Comparison of ENCODE assay signal across 9 cellular contexts in the genomic region with DNA sequence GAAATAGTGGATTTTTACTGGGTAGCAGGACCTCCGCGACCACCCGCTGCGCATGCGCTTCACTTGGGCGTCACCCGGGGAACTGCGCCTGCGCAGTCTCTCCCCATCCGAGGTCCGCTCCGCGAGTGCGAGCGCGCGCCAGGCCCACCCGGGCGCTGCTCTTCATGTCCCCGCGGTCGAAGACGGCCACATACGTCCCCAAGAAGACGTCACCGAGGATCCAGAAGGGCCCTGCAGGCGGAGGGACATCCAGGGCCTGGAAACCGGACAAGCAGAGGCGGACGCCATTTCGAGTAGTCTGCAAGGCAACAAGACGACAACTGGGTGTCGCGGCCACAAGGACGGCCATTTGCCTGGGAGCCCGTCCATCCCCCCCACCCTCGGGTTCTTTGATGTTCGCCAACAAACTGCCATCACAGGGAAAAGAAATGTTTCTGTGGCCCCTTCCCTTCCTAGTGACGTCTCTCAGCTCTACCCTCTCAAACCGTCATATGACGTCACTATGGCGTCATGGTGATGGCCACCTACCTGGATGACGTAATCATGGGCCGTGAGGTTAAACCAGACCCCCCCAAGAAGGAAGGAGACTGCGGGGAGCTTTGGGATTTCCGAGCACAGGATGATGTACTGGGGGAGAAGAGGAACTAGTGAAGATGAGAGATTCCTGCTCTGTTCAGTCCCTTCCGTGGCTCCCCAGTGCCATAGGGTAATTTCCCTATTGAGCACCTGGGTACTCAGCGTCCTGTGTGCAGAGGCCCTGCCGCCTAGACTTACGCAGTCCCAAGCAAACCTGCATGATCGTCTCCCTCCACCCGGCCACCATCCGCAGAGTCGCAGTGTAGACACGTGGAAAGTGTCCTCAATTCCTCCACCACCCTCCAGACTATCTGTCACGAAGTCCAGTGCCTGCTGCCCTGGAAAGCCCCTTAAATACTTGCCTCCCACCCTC. TPM values are rescaled to one million over a fixed set of nuclear protein-coding genes. Genes with fewer than 3 reads are reported as not detected.
DNase-seq lines count a peak whose midpoint lies in the region; ATAC-seq and TF ChIP-seq lines count a peak whose summit lies in the region.
"Had no signal": no experiment of that assay in that cellular context is flagged by ENCODE, and none has a peak within 500 bp of the region (broad histone marks: within the 10 kb centered on the region; RNA-seq: fewer than 3 reads in every experiment).

No MANE protein-coding gene starts in this region.

- no peak for TF ChIP-seq POLR2A in gastroesophageal sphincter (IDR thresholded peaks at IDR 0.05)

- peaks cover 51% of the 10 kb centered on the region for H3K4me1 Mint-ChIP-seq in activated T-helper 17 cell treated with anti-CD3 and anti-CD28 coated beads, Interleukin-2, amount 50 U/mL, for 72 hours
- no peaks in the 10 kb centered on the region for H3K4me1 Mint-ChIP-seq in mesothelial cell of epicardium

- H3K27ac ChIP-seq in gastroesophageal sphincter = peak overlapping the region in 3 of 4 donors; percentile 83 to 85 (median 85)
- H3K27ac ChIP-seq: SJSA1 had no signal

- no peaks in the 10 kb centered on the region for H3K9me3 Mint-ChIP-seq in activated T-helper 17 cell treated with anti-CD3 and anti-CD28 coated beads, Interleukin-2, amount 50 U/mL, for 72 hours
- no peaks in the 10 kb centered on the region for H3K9me3 Mint-ChIP-seq in mesothelial cell of epicardium

- 51% methylated on average over 19 of the region's 56 CpGs; no CpG with 5 or more reads in 1 of the 2 donors for WGBS in gastroesophageal sphincter (ENCODE audit: low coverage in 1 of 2), 2 donors

- H3K27me3 Mint-ChIP-seq in activated T-helper 17 cell treated with anti-CD3 and anti-CD28 coated beads, Interleukin-2, amount 50 U/mL, for 72 hours = no peaks in the 10 kb centered on the region
- H3K27me3 Mint-ChIP-seq in mesothelial cell of epicardium (ENCODE audit: low read depth) = no peaks in the 10 kb centered on the region

- no peak for ATAC-seq in activated T-helper 17 cell treated with anti-CD3 and anti-CD28 coated beads, Interleukin-2, amount 50 U/mL, for 72 hours (replicated peaks)
- peak; percentile 38 for ATAC-seq in gastroesophageal sphincter
- ATAC-seq in HG02973 (IDR thresholded peaks at IDR 0.05; ENCODE audit: unreplicated experiment) = no peak

- peak; percentile 91 for DNase-seq in GM12865 (ENCODE audit: low read depth)
- peak; percentile 88 for DNase-seq in NCI-H748 (lab: John Stamatoyannopoulos, UW; ENCODE audit: unreplicated experiment)
- DNase-seq in skeletal muscle cell (ENCODE audit: low read depth) = no peak
- no peak for DNase-seq in SW480 (ENCODE audit: low spot score)
- DNase-seq in mesothelial cell of epicardium (ENCODE audit: low spot score in 2 of 2, unreplicated experiment in 2 of 2) = no peak

- H3K27me3 ChIP-seq in gastroesophageal sphincter = peaks cover 24% of the 10 kb centered on the region

- H3K36me3 ChIP-seq in gastroesophageal sphincter = no peaks in the 10 kb centered on the region
- H3K36me3 ChIP-seq: SJSA1 had no signal

- no peak for TF ChIP-seq EP300 in gastroesophageal sphincter (IDR thresholded peaks at IDR 0.05)

- TF ChIP-seq CTCF in GM12865 (IDR thresholded peaks at IDR 0.05; ENCODE audit: insufficient read depth, low read depth, low read length, missing control alignments) (no peak), gastroesophageal sphincter (IDR thresholded peaks at IDR 0.05) (no peak), mesothelial cell of epicardium (IDR thresholded peaks at IDR 0.05; ENCODE audit: unreplicated experiment) (no peak)

- peak overlapping the region; percentile 67 for H3K27ac Mint-ChIP-seq in activated T-helper 17 cell treated with anti-CD3 and anti-CD28 coated beads, Interleukin-2, amount 50 U/mL, for 72 hours
- H3K27ac Mint-ChIP-seq in mesothelial cell of epicardium = no peak overlapping the region

- peaks cover 0 to 23% (median 0%) of the 10 kb centered on the region in 3 donors for H3K4me1 ChIP-seq in gastroesophageal sphincter
- H3K4me1 ChIP-seq: SJSA1 had no signal

- no peaks in the 10 kb centered on the region for H3K9me3 ChIP-seq in gastroesophageal sphincter
- H3K9me3 ChIP-seq: SJSA1 had no signal

- H3K36me3 Mint-ChIP-seq in activated T-helper 17 cell treated with anti-CD3 and anti-CD28 coated beads, Interleukin-2, amount 50 U/mL, for 72 hours (ENCODE audit: low read depth) = peaks cover 54% of the 10 kb centered on the region
- peaks cover 24% of the 10 kb centered on the region for H3K36me3 Mint-ChIP-seq in mesothelial cell of epicardium

- H3K4me3 Mint-ChIP-seq in activated T-helper 17 cell treated with anti-CD3 and anti-CD28 coated beads, Interleukin-2, amount 50 U/mL, for 72 hours = peak overlapping the region; percentile 72
- no peak overlapping the region for H3K4me3 Mint-ChIP-seq in mesothelial cell of epicardium

- H3K4me3 ChIP-seq in GM12865 (ENCODE audit: low read depth, low read length) (peak overlapping the region; percentile 81), gastroesophageal sphincter (peak overlapping the region; percentile 5 to 53), skeletal muscle cell (ENCODE audit: low read depth, low read length) (peak overlapping the region; percentile 46)
- H3K4me3 ChIP-seq: SJSA1 had no signal

RNA-seq across cellular contexts. Expression of a gene that starts 6.7 kb away (rescaled TPM):
- 10 to 100 TPM; 54.6 to 86.0 TPM for total RNA-seq in activated T-helper 17 cell treated with anti-CD3 and anti-CD28 coated beads, Interleukin-2, amount 50 U/mL, for 72 hours
- 1 to 10 TPM in 1 of 4 donors, not detected in 3; 1.0 TPM for total RNA-seq in gastroesophageal sphincter
- 2.4 to 3.5 TPM (median 3.2 TPM) in 3 replicates for total RNA-seq in mesothelial cell of epicardium
- total RNA-seq: SJSA1 had no signal

RNA-seq across cellular contexts. Expression of a gene that starts 17.5 kb away (rescaled TPM):
- 10 to 100 TPM; 58.3 to 81.3 TPM for total RNA-seq in activated T-helper 17 cell treated with anti-CD3 and anti-CD28 coated beads, Interleukin-2, amount 50 U/mL, for 72 hours
- total RNA-seq in gastroesophageal sphincter (100 to 1,000 TPM; 138 to 191 (median 145) TPM), mesothelial cell of epicardium (35.4 to 39.1 TPM (median 37.3 TPM) in 3 replicates)

RNA-seq across cellular contexts. Expression of a gene that starts 25.4 kb away (rescaled TPM):
- total RNA-seq in activated T-helper 17 cell treated with anti-CD3 and anti-CD28 coated beads, Interleukin-2, amount 50 U/mL, for 72 hours = 100 to 1,000 TPM; 146 to 202 TPM
- total RNA-seq in gastroesophageal sphincter (10 to 100 TPM in 2 of 4 donors, 1 to 10 TPM in 2; 7.2 to 13.7 (median 10.3) TPM), mesothelial cell of epicardium (58.4 to 60.6 TPM (median 60.3 TPM) in 3 replicates)

RNA-seq across cellular contexts. Expression of a gene that starts 29.6 kb away (rescaled TPM):
- 10 to 100 TPM; 12.8 to 18.8 TPM for total RNA-seq in activated T-helper 17 cell treated with anti-CD3 and anti-CD28 coated beads, Interleukin-2, amount 50 U/mL, for 72 hours
- total RNA-seq in gastroesophageal sphincter = under 1 TPM in 3 of 4 donors, not detected in 1; 0.16 to 0.67 (median 0.58) TPM
- 53.4 to 57.7 TPM (median 54.4 TPM) in 3 replicates for total RNA-seq in mesothelial cell of epicardium
- total RNA-seq: SJSA1 had no signal

RNA-seq across cellular contexts. Expression of a gene that starts 60.0 kb away (rescaled TPM):
- 1 to 10 TPM; 1.9 to 2.4 TPM for total RNA-seq in activated T-helper 17 cell treated with anti-CD3 and anti-CD28 coated beads, Interleukin-2, amount 50 U/mL, for 72 hours
- not detected for total RNA-seq in gastroesophageal sphincter
- 0.11 TPM in 1 of 3 replicates, not detected in the others for total RNA-seq in mesothelial cell of epicardium
- total RNA-seq: SJSA1 had no signal

Comparison
In these comparisons a context has a peak if more than half of its experiments do, and no peak if none do; other contexts are left out.
1. DNase-seq: peak in GM12865 (single experiment) and NCI-H748 (single experiment); none in skeletal muscle cell (single experiment), SW480 (single experiment) and mesothelial cell of epicardium (0 of 2).
2. H3K4me3 ChIP-seq: peak in every context shown above with its lines; median percentile 81 in GM12865; 46 in skeletal muscle cell; 29 in gastroesophageal sphincter.
3. RNA of a gene that starts 6.7 kb away (total RNA-seq): 54.6 to 86.0 TPM in activated T-helper 17 cell treated with anti-CD3 and anti-CD28 coated beads, Interleukin-2, amount 50 U/mL, for 72 hours; 2.4 to 3.5 TPM in mesothelial cell of epicardium and 1.0 TPM in gastroesophageal sphincter; every median in the first group is over 10 times any median in the second.